1 cellular context compared by ENCODE assay signal in the genomic region with DNA sequence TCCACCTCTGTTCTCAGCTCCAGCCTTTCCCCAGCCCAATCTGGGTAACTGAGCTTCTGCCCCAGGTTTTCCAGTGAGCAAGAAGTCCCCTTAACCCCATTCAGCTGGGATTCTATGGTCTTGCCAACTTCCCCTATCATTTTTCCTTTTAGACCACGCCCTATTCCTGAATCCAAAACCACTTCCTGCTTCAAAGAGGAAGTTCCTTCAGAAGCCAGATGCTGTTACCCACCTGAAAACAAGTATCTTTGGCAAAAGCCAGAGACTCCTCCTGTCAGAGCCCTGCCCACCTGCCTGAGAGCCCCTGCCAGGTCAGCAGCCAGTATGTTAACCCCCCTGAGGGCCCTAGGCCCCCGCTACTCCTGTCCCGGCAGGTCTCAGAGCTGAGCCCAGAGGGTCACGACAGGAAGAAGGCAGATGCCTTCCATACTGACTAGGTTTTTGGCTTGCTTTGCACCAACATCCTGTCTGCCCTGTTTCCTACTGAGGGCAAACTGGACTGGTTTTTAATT.
TF ChIP-seq lines count a peak whose summit lies in the region.

No MANE protein-coding gene starts in this region.

TF ChIP-seq in GM12878, 131 proteins besides CTCF, POLR2A, EP300 and RAD21 (continued from another document):
- no peak for TF ChIP-seq PRDM15 (CRISPR knock-in tag; IDR thresholded peaks at IDR 0.05)
- TF ChIP-seq EZH2 (IDR thresholded peaks at IDR 0.05; ENCODE audit: borderline replicate concordance, control insufficient read depth, low read depth, low read length) = no peak
- no peak for TF ChIP-seq SREBF2 (IDR thresholded peaks at IDR 0.05; ENCODE audit: low read length)
- TF ChIP-seq E4F1 (IDR thresholded peaks at IDR 0.05; ENCODE audit: borderline replicate concordance, partially characterized antibody) = no peak
- no peak for TF ChIP-seq YY1 (IDR thresholded peaks at IDR 0.05; ENCODE audit: low read depth, low read length)
- no peak for TF ChIP-seq NR2F1 (conservative IDR thresholded peaks at IDR 0.05)
- TF ChIP-seq IKZF1 (conservative IDR thresholded peaks at IDR 0.05) = 0 out of 2 replicates have a peak, but pooled peaks have one; percentile 27
- no peak for TF ChIP-seq ZNF592 (IDR thresholded peaks at IDR 0.05)
- TF ChIP-seq MTA2 (IDR thresholded peaks at IDR 0.05; ENCODE audit: low read depth) = no peak
- TF ChIP-seq SUPT20H (IDR thresholded peaks at IDR 0.05; ENCODE audit: borderline replicate concordance, control insufficient read depth, low read depth, low read length) = no peak
- no peak for TF ChIP-seq POLR2AphosphoS2 (IDR thresholded peaks at IDR 0.05; ENCODE audit: low read depth, low read length)
